8 cellular contexts compared by ENCODE assay signal in the genomic region with DNA sequence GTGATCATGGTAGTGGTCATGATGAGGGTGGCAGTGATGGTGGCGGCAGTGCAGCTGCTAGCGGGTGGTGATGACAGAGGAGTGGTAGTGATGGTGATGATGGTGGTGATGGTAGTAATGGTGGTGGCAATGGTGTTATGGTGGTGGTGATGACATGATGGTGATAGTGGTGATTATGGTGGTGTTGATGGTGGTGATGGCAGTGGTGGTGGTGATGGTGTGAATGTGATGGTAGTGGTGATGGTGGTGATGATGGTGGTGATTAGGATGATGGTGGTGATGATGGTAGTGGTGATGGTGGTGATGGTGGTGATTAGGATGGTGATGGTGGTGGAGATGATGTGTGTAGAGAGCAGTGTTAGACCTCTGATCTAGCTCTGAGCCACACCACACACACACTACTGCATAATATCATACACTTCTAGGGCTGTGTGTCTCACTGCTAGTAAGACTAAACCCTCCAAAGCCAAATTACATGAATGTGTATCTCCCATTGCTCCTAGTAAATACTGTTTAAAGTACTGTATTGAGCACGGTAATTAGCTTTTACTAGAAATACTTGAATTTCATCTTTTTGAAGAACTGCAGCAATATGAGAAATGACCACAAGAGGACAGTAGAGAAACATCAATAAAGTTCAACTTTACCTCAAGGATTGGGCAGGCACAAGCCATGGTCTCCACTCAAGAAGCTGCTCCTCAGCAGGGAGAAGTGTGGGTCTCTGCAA. TPM values are rescaled to one million over a fixed set of nuclear protein-coding genes. Genes with fewer than 3 reads are reported as not detected.
DNase-seq lines count a peak whose midpoint lies in the region; ATAC-seq and TF ChIP-seq lines count a peak whose summit lies in the region.

No MANE protein-coding gene starts in this region.

- H3K4me1 Mint-ChIP-seq in Calu3 (ENCODE audit: low read depth, unreplicated experiment) (peaks cover 13% of the 10 kb centered on the region), HFFc6 (ENCODE audit: low read depth) (no peaks in the 10 kb centered on the region), T-cell (peaks cover 0 to 2% (median 0%) of the 10 kb centered on the region in 3 donors)
- H3K4me1 Mint-ChIP-seq in activated T-cell treated with anti-CD3 and anti-CD28 coated beads, Interleukin-2, amount 50 U/mL, for 24 hours (ENCODE audit: low read depth): no peaks in the 10 kb centered on the region

- peaks cover 3% of the 10 kb centered on the region for H3K9me3 Mint-ChIP-seq in Calu3 (ENCODE audit: low read depth, unreplicated experiment)
- H3K9me3 Mint-ChIP-seq in HFFc6: no peaks in the 10 kb centered on the region
- no peaks in the 10 kb centered on the region for H3K9me3 Mint-ChIP-seq in T-cell
- no peaks in the 10 kb centered on the region for H3K9me3 Mint-ChIP-seq in activated T-cell treated with anti-CD3 and anti-CD28 coated beads, Interleukin-2, amount 50 U/mL, for 24 hours

- TF ChIP-seq CTCF in Calu3 (IDR thresholded peaks at IDR 0.05; ENCODE audit: unreplicated experiment) (peak; percentile 78), HFFc6 (IDR thresholded peaks at IDR 0.05) (peak; percentile 96), RWPE2 (IDR thresholded peaks at IDR 0.05; ENCODE audit: poor library complexity, severe bottlenecking) (peak; percentile 97), fibroblast of villous mesenchyme (IDR thresholded peaks at IDR 0.05; ENCODE audit: insufficient read depth, low read depth, low read length) (peak; percentile 93), retinal pigment epithelial cell (conservative IDR thresholded peaks at IDR 0.05; ENCODE audit: low read depth, low read length) (peak; percentile 91)

- BruUV-seq in Calu3 (replicated peaks; lab: Mats Ljungman, UMichigan): no TSS peak

- no peak overlapping the region for H3K4me3 Mint-ChIP-seq in Calu3 (ENCODE audit: low read depth, unreplicated experiment)
- H3K4me3 Mint-ChIP-seq in HFFc6: no peak overlapping the region
- H3K4me3 Mint-ChIP-seq in T-cell: no peak overlapping the region
- H3K4me3 Mint-ChIP-seq in activated T-cell treated with anti-CD3 and anti-CD28 coated beads, Interleukin-2, amount 50 U/mL, for 24 hours: no peak overlapping the region

- DNase-seq in Calu3 (no peak), HFFc6 (peak; percentile 61), RWPE2 (ENCODE audit: low spot score) (no peak), fibroblast of villous mesenchyme (ENCODE audit: low read depth) (peak; percentile 59), retinal pigment epithelial cell (ENCODE audit: low read depth) (no peak), T-cell (no peak)
- no peak for DNase-seq in activated CD8-positive, alpha-beta memory T cell treated with anti-CD3 and anti-CD28 coated beads for 24 hours
- no peak for DNase-seq in activated T-cell treated with anti-CD3 and anti-CD28 coated beads, Interleukin-2, amount 50 U/mL, for 24 hours

- H3K27me3 Mint-ChIP-seq in Calu3 (ENCODE audit: unreplicated experiment) (no peaks in the 10 kb centered on the region), HFFc6 (ENCODE audit: insufficient read depth) (no peaks in the 10 kb centered on the region; the same call in 1 of the 2 replicates), T-cell (no peaks in the 10 kb centered on the region)
- no peaks in the 10 kb centered on the region for H3K27me3 Mint-ChIP-seq in activated T-cell treated with anti-CD3 and anti-CD28 coated beads, Interleukin-2, amount 50 U/mL, for 24 hours

- H3K9me3 ChIP-seq in RWPE2 (ENCODE audit: severe bottlenecking): no peaks in the 10 kb centered on the region

- H3K36me3 Mint-ChIP-seq in Calu3 (ENCODE audit: insufficient read depth, unreplicated experiment) (peaks cover 5% of the 10 kb centered on the region), HFFc6 (ENCODE audit: low read depth) (no peaks in the 10 kb centered on the region), T-cell (no peaks in the 10 kb centered on the region)
- no peaks in the 10 kb centered on the region for H3K36me3 Mint-ChIP-seq in activated T-cell treated with anti-CD3 and anti-CD28 coated beads, Interleukin-2, amount 50 U/mL, for 24 hours (ENCODE audit: low read depth)

- no peaks in the 10 kb centered on the region for H3K36me3 ChIP-seq in RWPE2 (ENCODE audit: low read depth)

- intact Hi-C loops in Calu3 (cut with micrococcal nuclease; ENCODE audit: unreplicated experiment): loop anchor here (2.0 to 10.0 kb wide), 3 partner anchors 257 to 835 kb away; no protein-coding TSS in a partner anchor

- no peaks in the 10 kb centered on the region for H3K27me3 ChIP-seq in RWPE2 (ENCODE audit: insufficient read depth, poor library complexity, severe bottlenecking)

- POLR2A ChIA-PET in T-cell (lab: Charles Lee): interaction anchor here in 1 of 2 donors (0.5 kb wide), 1 partner anchor 646 kb away, joined by 3 read pairs; no protein-coding TSS in a partner anchor

- no peak overlapping the region for H3K27ac ChIP-seq in RWPE2 (ENCODE audit: poor library complexity, severe bottlenecking)

- no peak overlapping the region for H3K27ac Mint-ChIP-seq in Calu3 (ENCODE audit: unreplicated experiment)
- H3K27ac Mint-ChIP-seq in HFFc6: no peak overlapping the region
- no peak overlapping the region for H3K27ac Mint-ChIP-seq in T-cell
- no peak overlapping the region for H3K27ac Mint-ChIP-seq in activated T-cell treated with anti-CD3 and anti-CD28 coated beads, Interleukin-2, amount 50 U/mL, for 24 hours

- ATAC-seq in RWPE2 (ENCODE audit: low read depth) (peak; percentile 38), T-cell (replicated peaks in 1 of 4) (no peak)

- H3K4me3 ChIP-seq in RWPE2 (ENCODE audit: severe bottlenecking) (no peak overlapping the region), fibroblast of villous mesenchyme (ENCODE audit: low read depth, low read length) (no peak overlapping the region), retinal pigment epithelial cell (ENCODE audit: low read length) (no peak overlapping the region)

- CTCF ChIA-PET in Calu3 (lab: Charles Lee): interaction anchor here (0.7 to 2.8 kb wide), 9 partner anchors 12 to 833 kb away, joined by 3 to 19 read pairs (median 5); no protein-coding TSS in a partner anchor
- CTCF ChIA-PET in T-cell (lab: Charles Lee): interaction anchor here (0.6 to 0.9 kb wide), 4 partner anchors 27 to 836 kb away, joined by 3 read pairs; no protein-coding TSS in a partner anchor

- H3K4me1 ChIP-seq in RWPE2 (ENCODE audit: insufficient read depth, poor library complexity, severe bottlenecking): no peaks in the 10 kb centered on the region

RNA-seq across cellular contexts. Expression of a gene that starts 28.8 kb away (rescaled TPM):
- total RNA-seq in Calu3 (2022) (127 and 139 TPM in 2 replicates), fibroblast of villous mesenchyme (98.2 and 104 TPM in 2 replicates), T-cell (10 to 100 TPM; 20.3 to 27.5 (median 23.8) TPM)
- 100 to 1,000 TPM; 135 to 176 (median 154) TPM for total RNA-seq in HFFc6 (2021; fragmentation: NEBNext Ultra II Directional; extraction: Animal tissue kit (Norgen Biotek cat#: 25700))

RNA-seq across cellular contexts. Expression of a gene that starts 57.2 kb away (rescaled TPM):
- total RNA-seq in Calu3 (2022) (not detected in 2 replicates), fibroblast of villous mesenchyme (under 0.01 TPM in 1 of 2 replicates, not detected in the other), T-cell (not detected)
- total RNA-seq in HFFc6 (2021; fragmentation: NEBNext Ultra II Directional; extraction: Animal tissue kit (Norgen Biotek cat#: 25700)): not detected

Comparison
In these comparisons a context has a peak if more than half of its experiments do, and no peak if none do; other contexts are left out.
1. DNase-seq: peak in HFFc6 (single experiment) and fibroblast of villous mesenchyme (single experiment); none in Calu3 (single experiment), RWPE2 (single experiment), retinal pigment epithelial cell (single experiment), activated CD8-positive, alpha-beta memory T cell treated with anti-CD3 and anti-CD28 coated beads for 24 hours (single experiment), T-cell (0 of 34) and activated T-cell treated with anti-CD3 and anti-CD28 coated beads, Interleukin-2, amount 50 U/mL, for 24 hours (single experiment).
2. Peak in every context shown above with its lines, with median percentiles within 50 percentile points of each other: CTCF ChIP-seq.